28 cellular contexts compared by ENCODE assay signal in the genomic region with DNA sequence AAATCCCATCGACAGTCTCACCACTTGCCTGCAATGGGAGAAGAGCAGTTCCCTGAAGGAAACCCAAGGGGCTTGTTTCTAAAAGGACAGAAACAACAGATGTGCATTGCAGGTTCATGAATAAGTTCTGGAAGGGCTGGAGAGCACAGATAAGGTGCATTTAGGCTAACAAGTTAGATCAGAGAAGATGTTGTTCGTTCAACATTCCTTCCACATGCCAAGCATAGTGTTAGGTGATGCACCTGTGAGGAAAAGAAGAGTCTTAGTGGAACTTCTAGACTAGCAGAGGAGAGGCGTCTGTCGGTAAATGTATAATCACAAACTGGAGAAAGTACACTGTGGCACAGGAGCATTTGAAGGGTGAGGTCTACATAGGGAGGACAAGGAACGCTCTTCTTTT.
"Had no signal": no experiment of that assay in that cellular context is flagged by ENCODE, and none has a peak within 500 bp of the region (broad histone marks: within the 10 kb centered on the region; RNA-seq: fewer than 3 reads in every experiment).

No MANE protein-coding gene starts in this region.

- H3K27ac Mint-ChIP-seq: stimulated activated effector memory CD8-positive, alpha-beta T cell treated with anti-CD3 and anti-CD28 coated beads, Interleukin-12 subunit alpha, Interleukin-12 subunit beta, amount 100 ng/mL, for 72 hours; stimulated activated memory B cell treated with anti-CD40 and anti-IgM and Interleukin-4, amounts not matched to agents 10 μg/mL and 1 μg/mL and 100 μg/mL, for 72 hours; stimulated activated naive B cell treated with anti-CD40 and anti-IgM and Interleukin-4, amounts not matched to agents 10 μg/mL and 1 μg/mL and 100 μg/mL, for 72 hours; stimulated activated naive CD8-positive, alpha-beta T cell treated with anti-CD3 and anti-CD28 coated beads, Interleukin-15, amount 100 ng/mL, for 72 hours; stimulated activated naive CD8-positive, alpha-beta T cell treated with anti-CD3 and anti-CD28 coated beads, Interleukin-15, Interleukin-2, amounts not matched to agents 100 ng/mL and 50 ng/mL, for 24 hours; type B pancreatic cell had no signal

- H3K4me1 ChIP-seq: suprapubic skin, testis, thyroid gland, tibial artery, tibial nerve, upper lobe of right lung, uterus, vagina had no signal

- H3K36me3 ChIP-seq: stomach, suprapubic skin, thoracic aorta, thyroid gland, transverse colon, upper lobe of left lung, upper lobe of right lung, uterus, vagina had no signal

- H3K4me1 Mint-ChIP-seq: stimulated activated memory B cell treated with anti-CD40 and anti-IgM and Interleukin-4, amounts not matched to agents 10 μg/mL and 1 μg/mL and 100 μg/mL, for 72 hours had no signal

- H3K4me3 ChIP-seq: stomach, suprapubic skin, testis, thoracic aorta, thyroid gland, tibial artery, tibial nerve, transverse colon, upper lobe of left lung, upper lobe of right lung, uterus, vagina had no signal

- FAIRE-seq: urothelium cell line had no signal

- H3K4me3 Mint-ChIP-seq: stimulated activated effector memory CD8-positive, alpha-beta T cell treated with anti-CD3 and anti-CD28 coated beads, Interleukin-12 subunit alpha, Interleukin-12 subunit beta, amount 100 ng/mL, for 72 hours; stimulated activated memory B cell treated with anti-CD40 and anti-IgM and Interleukin-4, amounts not matched to agents 10 μg/mL and 1 μg/mL and 100 μg/mL, for 72 hours; stimulated activated naive B cell treated with anti-CD40 and anti-IgM and Interleukin-4, amounts not matched to agents 10 μg/mL and 1 μg/mL and 100 μg/mL, for 72 hours; stimulated activated naive CD8-positive, alpha-beta T cell treated with anti-CD3 and anti-CD28 coated beads, Interleukin-15, amount 100 ng/mL, for 72 hours; stimulated activated naive CD8-positive, alpha-beta T cell treated with anti-CD3 and anti-CD28 coated beads, Interleukin-15, Interleukin-2, amounts not matched to agents 100 ng/mL and 50 ng/mL, for 24 hours; type B pancreatic cell had no signal

- H3K27ac ChIP-seq: stomach, suprapubic skin, testis, thoracic aorta, thyroid gland, tibial artery, tibial nerve, transverse colon, upper lobe of left lung, upper lobe of right lung, uterus, vagina had no signal

- H3K27me3 Mint-ChIP-seq: stimulated activated memory B cell treated with anti-CD40 and anti-IgM and Interleukin-4, amounts not matched to agents 10 μg/mL and 1 μg/mL and 100 μg/mL, for 72 hours; stimulated activated naive B cell treated with anti-CD40 and anti-IgM and Interleukin-4, amounts not matched to agents 10 μg/mL and 1 μg/mL and 100 μg/mL, for 72 hours; stimulated activated naive CD8-positive, alpha-beta T cell treated with anti-CD3 and anti-CD28 coated beads, Interleukin-15, amount 100 ng/mL, for 72 hours; stimulated activated naive CD8-positive, alpha-beta T cell treated with anti-CD3 and anti-CD28 coated beads, Interleukin-15, Interleukin-2, amounts not matched to agents 100 ng/mL and 50 ng/mL, for 24 hours; type B pancreatic cell had no signal

- DNase-seq: stimulated activated CD4-positive, alpha-beta T cell treated with anti-CD3 and anti-CD28 coated beads, Interleukin-2, amount 100 ng/mL, for 48 hours; stimulated activated CD4-positive, alpha-beta T cell treated with anti-CD3 and anti-CD28 coated beads, Interleukin-4, amount 100 ng/mL, for 1 hour; stimulated activated CD4-positive, alpha-beta T cell treated with anti-CD3 and anti-CD28 coated beads, Interleukin-4, amount 100 ng/mL, for 24 hours; stimulated activated CD4-positive, alpha-beta T cell treated with anti-CD3 and anti-CD28 coated beads, Interleukin-4, amount 100 ng/mL, for 4 hours; stimulated activated CD8-positive, alpha-beta memory T cell treated with anti-CD3 and anti-CD28 coated beads, Interleukin-4, amount 100 ng/mL, for 48 hours; stimulated activated naive B cell treated with anti-CD40 and anti-IgM and Interleukin-4, amounts not matched to agents 10 μg/mL and 1 μg/mL and 100 μg/mL, for 72 hours; stimulated activated naive CD4-positive, alpha-beta T cell; stimulated activated naive CD4-positive, alpha-beta T cell treated with Interleukin-2 at 50 U/mL for 16 hours; stimulated activated naive CD8-positive, alpha-beta T cell treated with anti-CD3 and anti-CD28 coated beads, Interleukin-15, amount 100 ng/mL, for 72 hours; stimulated activated naive CD8-positive, alpha-beta T cell treated with anti-CD3 and anti-CD28 coated beads, Interleukin-15, Interleukin-2, amounts not matched to agents 100 U/mL and 50 U/mL, for 24 hours; stomach; substantia nigra; testis; thyroid gland; tibial artery; transverse colon; upper lobe of left lung; upper lobe of right lung; uterus had no signal

- H3K27me3 ChIP-seq: stomach, suprapubic skin, testis, thyroid gland, tibial artery, tibial nerve, transverse colon, upper lobe of left lung, upper lobe of right lung, uterus, vagina had no signal

- H3K9me3 ChIP-seq: suprapubic skin, testis, thoracic aorta, thyroid gland, tibial artery, transverse colon, upper lobe of left lung, upper lobe of right lung, vagina had no signal
